Comparison of ENCODE assay signal across 38 cellular contexts in genomic region chr11:8926236-8926635, GRCh38. TPM values are rescaled to one million over a fixed set of nuclear protein-coding genes. Genes with fewer than 3 reads are reported as not detected.
"Had no signal": no experiment of that assay in that cellular context is flagged by ENCODE, and none has a peak within 500 bp of the region (broad histone marks: within the 10 kb centered on the region; RNA-seq: fewer than 3 reads in every experiment).

No MANE protein-coding gene starts in this region.

- H3K4me3 ChIP-seq: MG63 had no signal

- H3K9me3 ChIP-seq: MG63 had no signal

- DNase-seq: Karpas-422, Kasumi-1, KBM-7, KG1, MG63, MM.1S, MV-4-11, NCI-H1048, NCI-H1092, NCI-H1092 treated with DMSO at 0.1 percent for 48 hours, NCI-H1105, NCI-H1105 treated with DMSO at 0.1 percent for 48 hours, NCI-H1417, NCI-H1417 treated with DMSO at 0.1 percent for 48 hours, NCI-H1436, NCI-H1436 treated with DMSO at 0.1 percent for 48 hours, NCI-H146, NCI-H1694, NCI-H1694 treated with DMSO at 0.1 percent for 48 hours, NCI-H187, NCI-H187 treated with DMSO at 0.1 percent for 48 hours, NCI-H1930, NCI-H2029, NCI-H2029 treated with DMSO at 0.1 percent for 48 hours, NCI-H2081, NCI-H2081 treated with DMSO at 0.1 percent for 48 hours, NCI-H2107, NCI-H2171, NCI-H2171 treated with DMSO at 0.1 percent for 48 hours, NCI-H2227 treated with DMSO at 0.1 percent for 48 hours, NCI-H226, NCI-H345, NCI-H446, NCI-H446 treated with DMSO at 0.1 percent for 48 hours had no signal

- H3K27me3 ChIP-seq: MG63 had no signal

- H3K27ac ChIP-seq: KMS-11 had no signal

RNA-seq across cellular contexts. Expression of gene C11orf16, which starts 6.5 kb away (rescaled TPM):
- total RNA-seq: LHCN-M2, M059J, NCI-H460 had no signal

RNA-seq across cellular contexts. Expression of gene ASCL3, which starts 16.6 kb away (rescaled TPM):
- total RNA-seq: LHCN-M2, M059J, NCI-H460 had no signal
